1 cellular context compared by ENCODE assay signal in the genomic region with DNA sequence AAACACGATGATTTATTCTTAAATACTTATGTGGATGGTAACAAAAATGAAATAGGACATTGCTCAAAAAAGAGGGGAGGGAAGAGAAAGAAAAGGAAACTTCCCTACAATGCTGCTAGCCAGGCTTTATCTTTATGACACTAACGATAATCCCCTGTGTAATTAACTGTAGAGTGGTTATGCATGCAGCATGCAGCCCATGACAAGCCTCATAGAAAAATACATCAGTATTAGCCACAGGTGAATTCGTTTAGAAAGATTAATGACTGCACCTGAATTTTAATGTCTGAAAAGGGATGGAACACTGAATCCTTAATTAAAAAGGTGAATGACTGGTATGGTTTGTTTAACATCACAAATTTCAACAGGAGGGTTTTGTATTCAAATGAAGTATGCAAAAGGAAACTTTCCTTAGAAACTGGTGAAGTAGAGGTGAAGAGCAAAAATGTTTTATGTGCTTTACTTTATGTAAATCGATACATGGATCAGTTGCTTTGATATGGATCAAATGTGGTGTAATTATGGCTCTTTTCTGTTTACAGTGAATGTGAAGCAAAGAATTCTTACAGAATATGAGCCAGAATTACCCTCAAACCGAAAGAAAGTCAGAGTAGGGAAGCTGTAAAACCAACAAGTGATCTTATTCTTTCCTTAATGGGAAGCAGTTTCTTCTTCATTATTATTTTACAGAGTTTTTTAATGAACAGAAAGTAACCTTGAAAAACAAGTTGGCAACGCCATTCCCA.
TF ChIP-seq lines count a peak whose summit lies in the region.

No MANE protein-coding gene starts in this region.

TF ChIP-seq in HEK293, 187 proteins besides CTCF, POLR2A, EP300 and RAD21 (continued from another document and continues in another):
- TF ChIP-seq PRDM10 (tag by site-specific recombination; IDR thresholded peaks at IDR 0.05) (0 out of 2 replicates have a peak, but pooled peaks have one; percentile 11), ZNF514 (tag by site-specific recombination; IDR thresholded peaks at IDR 0.05) (no peak), ZNF585B (tag by site-specific recombination; IDR thresholded peaks at IDR 0.05) (no peak), ZNF473 (tag by site-specific recombination; IDR thresholded peaks at IDR 0.05) (no peak), ZNF211 (tag by site-specific recombination; IDR thresholded peaks at IDR 0.05; ENCODE audit: low read depth) (no peak), REPIN1 (tag by site-specific recombination; IDR thresholded peaks at IDR 0.05; ENCODE audit: low read depth) (no peak), SCRT1 (tag by site-specific recombination; IDR thresholded peaks at IDR 0.05; ENCODE audit: borderline replicate concordance) (peak; percentile 96), ZNF174 (tag by site-specific recombination; IDR thresholded peaks at IDR 0.05) (no peak), ZNF837 (tag by site-specific recombination; IDR thresholded peaks at IDR 0.05) (no peak), ZNF223 (tag by site-specific recombination; IDR thresholded peaks at IDR 0.05) (no peak), ZBTB6 (tag by site-specific recombination; IDR thresholded peaks at IDR 0.05) (no peak), ZEB2 (tag by site-specific recombination; IDR thresholded peaks at IDR 0.05) (peak; percentile 59), ZNF302 (tag by site-specific recombination; IDR thresholded peaks at IDR 0.05; ENCODE audit: low read depth) (no peak), BCL11A (tag by site-specific recombination; IDR thresholded peaks at IDR 0.05; ENCODE audit: low read depth) (0 out of 2 replicates have a peak, but pooled peaks have one; percentile 35), OSR2 (tag by site-specific recombination; IDR thresholded peaks at IDR 0.05) (peak; percentile 81), ZBTB17 (tag by site-specific recombination; IDR thresholded peaks at IDR 0.05) (peak; percentile 28; the same call in 1 of the 2 replicates), TSHZ1 (tag by site-specific recombination; IDR thresholded peaks at IDR 0.05; ENCODE audit: borderline replicate concordance) (peak; percentile 60; the same call in 1 of the 2 replicates), ZNF221 (tag by site-specific recombination; IDR thresholded peaks at IDR 0.05; ENCODE audit: borderline replicate concordance) (no peak), KLF9 (tag by site-specific recombination; IDR thresholded peaks at IDR 0.05; ENCODE audit: low read depth) (no peak), FEZF1 (tag by site-specific recombination; IDR thresholded peaks at IDR 0.05) (peak; percentile 77), OVOL3 (tag by site-specific recombination; IDR thresholded peaks at IDR 0.05) (peak; percentile 73; the same call in 1 of the 2 replicates), ZNF670 (tag by site-specific recombination; IDR thresholded peaks at IDR 0.05; ENCODE audit: low read depth) (no peak), KLF17 (tag by site-specific recombination; IDR thresholded peaks at IDR 0.05) (no peak), ZNF202 (tag by site-specific recombination; IDR thresholded peaks at IDR 0.05; ENCODE audit: borderline replicate concordance) (no peak), PRDM4 (tag by site-specific recombination; IDR thresholded peaks at IDR 0.05) (peak; percentile 79), ZNF335 (tag by site-specific recombination; conservative IDR thresholded peaks at IDR 0.05) (0 out of 2 replicates have a peak, but pooled peaks have one; percentile 15), MZF1 (tag by site-specific recombination; IDR thresholded peaks at IDR 0.05; ENCODE audit: borderline replicate concordance) (peak; percentile 81; the same call in 1 of the 2 replicates), ZSCAN23 (tag by site-specific recombination; IDR thresholded peaks at IDR 0.05) (no peak), ZNF843 (tag by site-specific recombination; IDR thresholded peaks at IDR 0.05) (peak; percentile 90), ZNF354C (tag by site-specific recombination; IDR thresholded peaks at IDR 0.05; ENCODE audit: borderline replicate concordance, low read depth) (no peak), ZBTB49 (tag by site-specific recombination; IDR thresholded peaks at IDR 0.05; ENCODE audit: low read depth) (no peak), ZNF311 (tag by site-specific recombination; IDR thresholded peaks at IDR 0.05; ENCODE audit: borderline replicate concordance) (no peak), ZBTB7A (tag by site-specific recombination; IDR thresholded peaks at IDR 0.05; ENCODE audit: low read depth) (no peak), ZNF426 (tag by site-specific recombination; IDR thresholded peaks at IDR 0.05) (no peak)
- TF ChIP-seq, protein P1, sequence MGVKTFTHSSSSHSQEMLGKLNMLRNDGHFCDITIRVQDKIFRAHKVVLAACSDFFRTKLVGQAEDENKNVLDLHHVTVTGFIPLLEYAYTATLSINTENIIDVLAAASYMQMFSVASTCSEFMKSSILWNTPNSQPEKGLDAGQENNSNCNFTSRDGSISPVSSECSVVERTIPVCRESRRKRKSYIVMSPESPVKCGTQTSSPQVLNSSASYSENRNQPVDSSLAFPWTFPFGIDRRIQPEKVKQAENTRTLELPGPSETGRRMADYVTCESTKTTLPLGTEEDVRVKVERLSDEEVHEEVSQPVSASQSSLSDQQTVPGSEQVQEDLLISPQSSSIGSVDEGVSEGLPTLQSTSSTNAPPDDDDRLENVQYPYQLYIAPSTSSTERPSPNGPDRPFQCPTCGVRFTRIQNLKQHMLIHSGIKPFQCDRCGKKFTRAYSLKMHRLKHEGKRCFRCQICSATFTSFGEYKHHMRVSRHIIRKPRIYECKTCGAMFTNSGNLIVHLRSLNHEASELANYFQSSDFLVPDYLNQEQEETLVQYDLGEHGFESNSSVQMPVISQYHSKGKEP (tag by site-specific recombination; IDR thresholded peaks at IDR 0.05), result peak; percentile 100
- TF ChIP-seq, protein P2, sequence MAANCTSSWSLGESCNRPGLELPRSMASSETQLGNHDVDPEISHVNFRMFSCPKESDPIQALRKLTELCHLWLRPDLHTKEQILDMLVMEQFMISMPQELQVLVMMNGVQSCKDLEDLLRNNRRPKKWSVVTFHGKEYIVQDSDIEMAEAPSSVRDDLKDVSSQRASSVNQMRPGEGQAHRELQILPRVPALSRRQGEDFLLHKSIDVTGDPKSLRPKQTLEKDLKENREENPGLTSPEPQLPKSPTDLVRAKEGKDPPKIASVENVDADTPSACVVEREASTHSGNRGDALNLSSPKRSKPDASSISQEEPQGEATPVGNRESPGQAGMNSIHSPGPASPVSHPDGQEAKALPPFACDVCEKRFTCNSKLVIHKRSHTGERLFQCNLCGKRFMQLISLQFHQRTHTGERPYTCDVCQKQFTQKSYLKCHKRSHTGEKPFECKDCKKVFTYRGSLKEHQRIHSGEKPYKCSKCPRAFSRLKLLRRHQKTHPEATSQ (tag by site-specific recombination; IDR thresholded peaks at IDR 0.05), result no peak
